1 cellular context compared by ENCODE assay signal in the genomic region with DNA sequence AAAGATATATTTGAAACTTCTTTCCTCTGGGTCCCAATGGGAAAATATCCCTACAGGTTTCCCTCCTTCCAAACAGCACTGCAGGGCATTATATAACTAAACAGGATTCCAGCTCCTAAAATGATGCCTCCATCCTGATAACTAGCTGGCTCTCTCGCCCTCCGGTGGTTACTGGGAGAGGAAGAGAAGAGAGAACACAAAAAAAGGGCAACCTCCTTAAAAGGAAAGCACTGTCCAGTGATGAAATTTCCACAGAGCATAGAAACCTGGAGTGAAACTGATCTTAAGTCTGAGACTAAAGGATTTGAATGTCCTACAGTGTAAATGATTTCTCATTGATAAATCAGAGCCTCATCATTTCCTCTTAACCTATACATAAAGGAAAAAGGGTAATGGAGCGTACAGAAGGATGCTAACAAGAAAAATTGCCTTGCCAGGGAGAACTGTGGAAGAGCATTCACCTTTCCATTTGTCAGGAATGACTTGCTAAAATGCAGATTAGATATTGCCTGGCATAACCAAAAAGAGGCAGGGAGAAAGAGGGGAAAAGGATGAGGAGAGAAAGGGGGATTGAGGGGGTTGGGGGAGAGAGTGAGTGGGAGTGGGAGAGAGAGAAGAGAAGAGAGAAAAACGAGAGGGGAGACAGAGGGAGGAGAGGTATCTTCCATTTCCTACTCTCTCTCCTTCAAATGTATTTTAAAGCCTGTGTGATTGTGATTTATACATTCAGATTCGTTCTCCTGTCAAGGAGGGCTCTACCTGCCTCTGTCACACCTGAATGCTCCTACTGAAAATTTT.
TF ChIP-seq lines count a peak whose summit lies in the region.

No MANE protein-coding gene starts in this region.

TF ChIP-seq in HEK293, 187 proteins besides CTCF, POLR2A, EP300 and RAD21 (continued from another document):
- TF ChIP-seq, protein P1, sequence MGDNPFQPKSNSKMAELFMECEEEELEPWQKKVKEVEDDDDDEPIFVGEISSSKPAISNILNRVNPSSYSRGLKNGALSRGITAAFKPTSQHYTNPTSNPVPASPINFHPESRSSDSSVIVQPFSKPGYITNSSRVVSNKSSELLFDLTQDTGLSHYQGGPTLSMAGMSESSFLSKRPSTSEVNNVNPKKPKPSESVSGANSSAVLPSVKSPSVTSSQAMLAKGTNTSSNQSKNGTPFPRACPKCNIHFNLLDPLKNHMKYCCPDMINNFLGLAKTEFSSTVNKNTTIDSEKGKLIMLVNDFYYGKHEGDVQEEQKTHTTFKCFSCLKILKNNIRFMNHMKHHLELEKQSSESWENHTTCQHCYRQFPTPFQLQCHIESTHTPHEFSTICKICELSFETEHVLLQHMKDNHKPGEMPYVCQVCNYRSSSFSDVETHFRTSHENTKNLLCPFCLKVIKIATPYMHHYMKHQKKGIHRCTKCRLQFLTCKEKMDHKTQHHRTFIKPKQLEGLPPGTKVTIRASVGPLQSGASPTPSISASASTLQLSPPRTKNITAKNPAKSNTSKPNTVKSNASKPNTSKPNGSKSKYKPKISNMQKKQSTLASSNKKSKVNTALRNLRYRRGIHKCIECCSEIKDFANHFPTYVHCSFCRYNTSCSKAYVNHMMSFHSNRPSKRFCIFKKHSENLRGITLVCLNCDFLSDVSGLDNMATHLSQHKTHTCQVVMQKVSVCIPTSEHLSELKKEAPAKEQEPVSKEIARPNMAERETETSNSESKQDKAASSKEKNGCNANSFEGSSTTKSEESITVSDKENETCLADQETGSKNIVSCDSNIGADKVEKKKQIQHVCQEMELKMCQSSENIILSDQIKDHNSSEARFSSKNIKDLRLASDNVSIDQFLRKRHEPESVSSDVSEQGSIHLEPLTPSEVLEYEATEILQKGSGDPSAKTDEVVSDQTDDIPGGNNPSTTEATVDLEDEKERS (tag by site-specific recombination; IDR thresholded peaks at IDR 0.05) = no peak
- TF ChIP-seq ZNF654 (tag by site-specific recombination; IDR thresholded peaks at IDR 0.05; ENCODE audit: low read depth) (peak; percentile 10; the same call in 1 of the 2 replicates), ZNF23 (tag by site-specific recombination; IDR thresholded peaks at IDR 0.05; ENCODE audit: borderline replicate concordance) (no peak), ZNF596 (tag by site-specific recombination; IDR thresholded peaks at IDR 0.05) (no peak), HOXD13 (CRISPR knock-in tag; IDR thresholded peaks at IDR 0.05; ENCODE audit: borderline replicate concordance) (no peak), ZNF561 (tag by site-specific recombination; IDR thresholded peaks at IDR 0.05; ENCODE audit: borderline replicate concordance) (0 out of 2 replicates have a peak, but pooled peaks have one; percentile 36), ZBTB17 (tag by site-specific recombination; IDR thresholded peaks at IDR 0.05) (peak; percentile 50), ZNF629 (tag by site-specific recombination; IDR thresholded peaks at IDR 0.05) (no peak), ZNF394 (tag by site-specific recombination; IDR thresholded peaks at IDR 0.05; ENCODE audit: borderline replicate concordance) (no peak), KLF1 (tag by site-specific recombination; IDR thresholded peaks at IDR 0.05) (no peak), ZBTB20 (tag by site-specific recombination; IDR thresholded peaks at IDR 0.05) (peak; percentile 66; the same call in 1 of the 2 replicates)
- TF ChIP-seq, protein P2, sequence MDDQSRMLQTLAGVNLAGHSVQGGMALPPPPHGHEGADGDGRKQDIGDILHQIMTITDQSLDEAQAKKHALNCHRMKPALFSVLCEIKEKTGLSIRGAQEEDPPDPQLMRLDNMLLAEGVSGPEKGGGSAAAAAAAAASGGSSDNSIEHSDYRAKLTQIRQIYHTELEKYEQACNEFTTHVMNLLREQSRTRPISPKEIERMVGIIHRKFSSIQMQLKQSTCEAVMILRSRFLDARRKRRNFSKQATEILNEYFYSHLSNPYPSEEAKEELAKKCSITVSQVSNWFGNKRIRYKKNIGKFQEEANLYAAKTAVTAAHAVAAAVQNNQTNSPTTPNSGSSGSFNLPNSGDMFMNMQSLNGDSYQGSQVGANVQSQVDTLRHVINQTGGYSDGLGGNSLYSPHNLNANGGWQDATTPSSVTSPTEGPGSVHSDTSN (CRISPR knock-in tag; IDR thresholded peaks at IDR 0.05) = no peak
- TF ChIP-seq, protein P3, sequence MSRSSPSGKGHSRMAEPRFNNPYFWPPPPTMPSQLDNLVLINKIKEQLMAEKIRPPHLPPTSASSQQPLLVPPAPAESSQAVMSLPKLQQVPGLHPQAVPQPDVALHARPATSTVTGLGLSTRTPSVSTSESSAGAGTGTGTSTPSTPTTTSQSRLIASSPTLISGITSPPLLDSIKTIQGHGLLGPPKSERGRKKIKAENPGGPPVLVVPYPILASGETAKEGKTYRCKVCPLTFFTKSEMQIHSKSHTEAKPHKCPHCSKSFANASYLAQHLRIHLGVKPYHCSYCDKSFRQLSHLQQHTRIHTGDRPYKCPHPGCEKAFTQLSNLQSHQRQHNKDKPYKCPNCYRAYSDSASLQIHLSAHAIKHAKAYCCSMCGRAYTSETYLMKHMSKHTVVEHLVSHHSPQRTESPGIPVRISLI (tag by site-specific recombination; IDR thresholded peaks at IDR 0.05) = no peak
- TF ChIP-seq, protein P4, sequence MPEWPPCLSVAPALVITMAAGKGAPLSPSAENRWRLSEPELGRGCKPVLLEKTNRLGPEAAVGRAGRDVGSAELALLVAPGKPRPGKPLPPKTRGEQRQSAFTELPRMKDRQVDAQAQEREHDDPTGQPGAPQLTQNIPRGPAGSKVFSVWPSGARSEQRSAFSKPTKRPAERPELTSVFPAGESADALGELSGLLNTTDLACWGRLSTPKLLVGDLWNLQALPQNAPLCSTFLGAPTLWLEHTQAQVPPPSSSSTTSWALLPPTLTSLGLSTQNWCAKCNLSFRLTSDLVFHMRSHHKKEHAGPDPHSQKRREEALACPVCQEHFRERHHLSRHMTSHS (tag by site-specific recombination; IDR thresholded peaks at IDR 0.05) = no peak
